ENCODE assay signal across 2 cellular contexts in the genomic region with DNA sequence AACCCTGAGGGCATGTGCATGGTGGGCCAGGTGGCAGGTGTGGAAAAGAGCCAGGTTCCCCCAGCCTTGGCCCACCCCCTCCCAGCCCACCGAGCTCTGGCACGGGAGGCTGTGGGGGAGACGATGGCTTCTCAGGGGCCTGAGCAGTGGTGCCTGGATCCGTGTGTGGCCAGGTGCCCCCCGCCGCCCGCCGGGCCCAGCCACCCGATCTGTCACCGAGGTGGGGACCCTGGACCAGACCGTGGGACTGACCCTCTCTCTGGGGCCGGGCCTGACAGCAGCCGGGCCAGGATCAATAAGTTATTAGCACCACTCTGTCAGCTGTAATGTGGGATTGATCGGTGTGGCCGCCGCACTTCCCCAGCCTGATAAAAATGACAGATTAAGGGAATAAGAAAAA.
TF ChIP-seq lines count a peak whose summit lies in the region.

No MANE protein-coding gene starts in this region.

TF ChIP-seq in IMR-90, 13 proteins besides CTCF, POLR2A, EP300 and RAD21:
- TF ChIP-seq SMC3 (IDR thresholded peaks at IDR 0.05; ENCODE audit: low read depth, low read length): no peak
- TF ChIP-seq MAZ (IDR thresholded peaks at IDR 0.05; ENCODE audit: borderline replicate concordance, low read depth, low read length): no peak
- no peak for TF ChIP-seq MAFK (IDR thresholded peaks at IDR 0.05; ENCODE audit: low read depth, low read length)
- TF ChIP-seq, protein P1, sequence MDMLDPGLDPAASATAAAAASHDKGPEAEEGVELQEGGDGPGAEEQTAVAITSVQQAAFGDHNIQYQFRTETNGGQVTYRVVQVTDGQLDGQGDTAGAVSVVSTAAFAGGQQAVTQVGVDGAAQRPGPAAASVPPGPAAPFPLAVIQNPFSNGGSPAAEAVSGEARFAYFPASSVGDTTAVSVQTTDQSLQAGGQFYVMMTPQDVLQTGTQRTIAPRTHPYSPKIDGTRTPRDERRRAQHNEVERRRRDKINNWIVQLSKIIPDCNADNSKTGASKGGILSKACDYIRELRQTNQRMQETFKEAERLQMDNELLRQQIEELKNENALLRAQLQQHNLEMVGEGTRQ (IDR thresholded peaks at IDR 0.05; ENCODE audit: low read depth, low read length): no peak
- no peak for TF ChIP-seq CEBPB (IDR thresholded peaks at IDR 0.05; ENCODE audit: low read depth, low read length)
- TF ChIP-seq CHD1 (IDR thresholded peaks at IDR 0.05; ENCODE audit: low read depth, low read length): no peak
- TF ChIP-seq MXI1 (IDR thresholded peaks at IDR 0.05; ENCODE audit: borderline replicate concordance, low read depth, low read length): no peak
- TF ChIP-seq FOS (IDR thresholded peaks at IDR 0.05; ENCODE audit: low read depth, low read length): no peak
- TF ChIP-seq NFE2L2 (IDR thresholded peaks at IDR 0.05; ENCODE audit: low read depth, low read length): no peak
- no peak for TF ChIP-seq BHLHE40 (IDR thresholded peaks at IDR 0.05; ENCODE audit: low read depth, low read length)
- TF ChIP-seq, protein P2, sequence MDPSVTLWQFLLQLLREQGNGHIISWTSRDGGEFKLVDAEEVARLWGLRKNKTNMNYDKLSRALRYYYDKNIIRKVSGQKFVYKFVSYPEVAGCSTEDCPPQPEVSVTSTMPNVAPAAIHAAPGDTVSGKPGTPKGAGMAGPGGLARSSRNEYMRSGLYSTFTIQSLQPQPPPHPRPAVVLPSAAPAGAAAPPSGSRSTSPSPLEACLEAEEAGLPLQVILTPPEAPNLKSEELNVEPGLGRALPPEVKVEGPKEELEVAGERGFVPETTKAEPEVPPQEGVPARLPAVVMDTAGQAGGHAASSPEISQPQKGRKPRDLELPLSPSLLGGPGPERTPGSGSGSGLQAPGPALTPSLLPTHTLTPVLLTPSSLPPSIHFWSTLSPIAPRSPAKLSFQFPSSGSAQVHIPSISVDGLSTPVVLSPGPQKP (IDR thresholded peaks at IDR 0.05; ENCODE audit: borderline replicate concordance, low read depth, low read length): no peak
- TF ChIP-seq RCOR1 (IDR thresholded peaks at IDR 0.05; ENCODE audit: insufficient replicate concordance, low read length): no peak
- TF ChIP-seq RFX5 (IDR thresholded peaks at IDR 0.05; ENCODE audit: low read depth, low read length): no peak

TF ChIP-seq in K562, 482 proteins besides CTCF, POLR2A, EP300 and RAD21:
- TF ChIP-seq TAF1 (IDR thresholded peaks at IDR 0.05; ENCODE audit: control insufficient read depth, extremely low read depth, insufficient read depth, low read length, severe bottlenecking): no peak
- no peak for TF ChIP-seq HDGF (IDR thresholded peaks at IDR 0.05)
- TF ChIP-seq MAFG (tag; conservative IDR thresholded peaks at IDR 0.05): no peak
- peak; percentile 9 for TF ChIP-seq PCBP1 (IDR thresholded peaks at IDR 0.05; ENCODE audit: low read depth, low read length, poor library complexity, severe bottlenecking)
